22 cellular contexts compared by ENCODE assay signal in the genomic region with DNA sequence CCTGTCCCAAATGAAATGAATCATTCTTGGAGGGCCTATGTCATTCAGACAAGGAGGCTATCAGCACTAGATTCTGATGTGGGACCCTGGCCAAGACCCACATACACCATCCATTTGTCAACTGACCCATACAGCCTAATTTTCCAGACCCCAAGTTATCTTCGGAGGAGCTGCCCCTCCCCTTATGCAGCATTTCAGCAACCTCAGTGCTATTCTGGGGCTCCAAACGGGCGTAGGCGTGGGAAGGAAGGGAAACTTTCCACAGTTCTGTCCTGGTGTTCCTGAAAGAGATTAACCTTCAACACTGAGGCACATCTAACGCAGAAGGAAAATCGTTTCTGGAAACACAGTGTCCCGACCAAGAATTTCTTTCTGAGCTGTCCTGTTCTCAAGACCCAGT.
DNase-seq lines count a peak whose midpoint lies in the region; ATAC-seq and TF ChIP-seq lines count a peak whose summit lies in the region.
"Had no signal": no experiment of that assay in that cellular context is flagged by ENCODE, and none has a peak within 500 bp of the region (broad histone marks: within the 10 kb centered on the region; RNA-seq: fewer than 3 reads in every experiment).

No MANE protein-coding gene starts in this region.

- H3K27ac ChIP-seq in esophagus muscularis mucosa (replicated peaks in 1 of 4) (peak overlapping the region; percentile 71 to 77 (median 76)), right lobe of liver (no peak overlapping the region), stomach (peak overlapping the region in 4 of 5 donors; percentile 14 to 75 (median 60))
- H3K27ac ChIP-seq: C4-2B had no signal

- H3K4me3 ChIP-seq in adipocyte (ENCODE audit: low read length) = peak overlapping the region; percentile 15
- no peak overlapping the region for H3K4me3 ChIP-seq in esophagus muscularis mucosa
- H3K4me3 ChIP-seq in right lobe of liver = no peak overlapping the region
- no peak overlapping the region for H3K4me3 ChIP-seq in stomach

- no peaks in the 10 kb centered on the region for H3K27me3 ChIP-seq in adipocyte (replicated peaks; ENCODE audit: control insufficient read depth, insufficient read depth, low read length)
- no peaks in the 10 kb centered on the region for H3K27me3 ChIP-seq in esophagus muscularis mucosa
- H3K27me3 ChIP-seq in right lobe of liver = no peaks in the 10 kb centered on the region
- H3K27me3 ChIP-seq in stomach = no peaks in the 10 kb centered on the region

- H3K9me3 ChIP-seq in adipocyte (ENCODE audit: control insufficient read depth, low read length) = no peaks in the 10 kb centered on the region
- H3K9me3 ChIP-seq in esophagus muscularis mucosa = no peaks in the 10 kb centered on the region
- H3K9me3 ChIP-seq in right lobe of liver = no peaks in the 10 kb centered on the region
- H3K9me3 ChIP-seq in stomach = no peaks in the 10 kb centered on the region
- H3K9me3 ChIP-seq: SK-N-SH had no signal

- TF ChIP-seq CTCF in esophagus muscularis mucosa (IDR thresholded peaks at IDR 0.05) = no peak
- no peak for TF ChIP-seq CTCF in right lobe of liver (IDR thresholded peaks at IDR 0.05)
- no peak for TF ChIP-seq CTCF in stomach (IDR thresholded peaks at IDR 0.05)
- no peak for TF ChIP-seq CTCF in GM13977 (IDR thresholded peaks at IDR 0.05; ENCODE audit: extremely low read depth, insufficient read depth, missing control alignments)

- TF ChIP-seq EP300 in esophagus muscularis mucosa (IDR thresholded peaks at IDR 0.05) (no peak), stomach (IDR thresholded peaks at IDR 0.05) (no peak)

- no peak overlapping the region for H3K9ac ChIP-seq in adipocyte (ENCODE audit: low read length)
- H3K9ac ChIP-seq: SK-N-SH had no signal

- intact Hi-C loops in esophagus muscularis mucosa (cut with DNase I) (no loop called here), right lobe of liver (cut with DNase I) (loop anchor here in 1 of 2 donors (10.0 kb wide), 1 partner anchor 355 kb away; no protein-coding TSS in a partner anchor), stomach (cut with DNase I; ENCODE audit: low total_unique reads) (no loop called here), left colon (cut with DNase I, micrococcal nuclease) (no loop called here)

- ATAC-seq in right lobe of liver (peak; percentile 26 to 84 (median 44)), left colon (no peak), GM18861 (IDR thresholded peaks at IDR 0.05; ENCODE audit: unreplicated experiment) (no peak)
- ATAC-seq: effector memory CD8-positive, alpha-beta T cell had no signal

- no peak for TF ChIP-seq POLR2A in esophagus muscularis mucosa (IDR thresholded peaks at IDR 0.05; ENCODE audit: low read depth)
- TF ChIP-seq POLR2A in right lobe of liver (IDR thresholded peaks at IDR 0.05) = no peak
- TF ChIP-seq POLR2A in stomach (IDR thresholded peaks at IDR 0.05) = no peak

- 11% methylated on average over 7 of the region's 7 CpGs for WGBS in esophagus muscularis mucosa
- 29% methylated on average over 6 of the region's 7 CpGs for whole genome bisulfite sequencing in right lobe of liver (ENCODE audit: insufficient coverage, low coverage, low lambda C conversion rate, missing lambda C conversion rate)
- 23 to 49% (median 26%) methylated on average over 5 to 7 of the region's 7 CpGs for WGBS in stomach, 5 donors

- no peak for DNase-seq in adipocyte (ENCODE audit: low read depth)
- DNase-seq in esophagus muscularis mucosa (ENCODE audit: extremely low spot score) = no peak
- DNase-seq in right lobe of liver = peak in 1 of 3 donors; percentile 25
- DNase-seq in stomach = no peak
- no peak for DNase-seq in GM13977 (ENCODE audit: low spot score)
- no peak for DNase-seq in left colon
- DNase-seq in DMS 273 (lab: John Stamatoyannopoulos, UW; ENCODE audit: unreplicated experiment) = no peak
- DNase-seq: activated CD4-positive, alpha-beta memory T cell treated with anti-CD3 and anti-CD28 coated beads, Interleukin-2, amount 10 ng/mL, durations not matched to agents 7 days and 5 days; activated CD4-positive, CD25-positive, alpha-beta regulatory T cell; activated gamma-delta T cell treated with Interleukin-2 at 50 U/mL for 16 hours; activated T-cell treated with anti-CD3 and anti-CD28 coated beads for 4 hours; cerebellar nuclear complex; DMS 273 treated with DMSO at 0.1 percent for 48 hours; effector memory CD8-positive, alpha-beta T cell; NCI-H1417 treated with DMSO at 0.1 percent for 48 hours; NCI-H524 treated with DMSO at 0.1 percent for 48 hours; SK-N-SH; stimulated activated CD8-positive, alpha-beta memory T cell treated with anti-CD3 and anti-CD28 coated beads, Interleukin-4, amount 100 ng/mL, for 48 hours; substantia nigra; T-helper 9 cell had no signal

- H3K36me3 ChIP-seq in adipocyte (ENCODE audit: control insufficient read depth, insufficient read depth, low read length, severe bottlenecking) = no peaks in the 10 kb centered on the region
- peaks cover 0 to 92% (median 57%) of the 10 kb centered on the region in 4 donors for H3K36me3 ChIP-seq in esophagus muscularis mucosa
- H3K36me3 ChIP-seq in right lobe of liver = no peaks in the 10 kb centered on the region
- peaks cover 0 to 16% (median 0%) of the 10 kb centered on the region in 4 donors for H3K36me3 ChIP-seq in stomach

- in situ Hi-C loops in GM13977 (cut with MboI; ENCODE audit: low pct_unique_long_range_greater_than_20kb, low sequenced_read_pairs, unreplicated experiment) = no loop called here

- H3K4me1 ChIP-seq in adipocyte (ENCODE audit: control insufficient read depth, insufficient read depth, low read length) = peaks cover 21% of the 10 kb centered on the region
- H3K4me1 ChIP-seq in esophagus muscularis mucosa = peaks cover 0 to 100% (median 91%) of the 10 kb centered on the region in 4 donors
- no peaks in the 10 kb centered on the region for H3K4me1 ChIP-seq in right lobe of liver
- peaks cover 0 to 34% (median 11%) of the 10 kb centered on the region in 4 donors for H3K4me1 ChIP-seq in stomach

Comparison
In these comparisons a context has a peak if more than half of its experiments do, and no peak if none do; other contexts are left out.
1. H3K27ac ChIP-seq: peak in esophagus muscularis mucosa (4 of 4) and stomach (4 of 5); none in right lobe of liver (0 of 3).
2. ATAC-seq: peak in right lobe of liver (4 of 4); none in left colon (single experiment) and GM18861 (single experiment).